10 cellular contexts compared by ENCODE assay signal in the genomic region with DNA sequence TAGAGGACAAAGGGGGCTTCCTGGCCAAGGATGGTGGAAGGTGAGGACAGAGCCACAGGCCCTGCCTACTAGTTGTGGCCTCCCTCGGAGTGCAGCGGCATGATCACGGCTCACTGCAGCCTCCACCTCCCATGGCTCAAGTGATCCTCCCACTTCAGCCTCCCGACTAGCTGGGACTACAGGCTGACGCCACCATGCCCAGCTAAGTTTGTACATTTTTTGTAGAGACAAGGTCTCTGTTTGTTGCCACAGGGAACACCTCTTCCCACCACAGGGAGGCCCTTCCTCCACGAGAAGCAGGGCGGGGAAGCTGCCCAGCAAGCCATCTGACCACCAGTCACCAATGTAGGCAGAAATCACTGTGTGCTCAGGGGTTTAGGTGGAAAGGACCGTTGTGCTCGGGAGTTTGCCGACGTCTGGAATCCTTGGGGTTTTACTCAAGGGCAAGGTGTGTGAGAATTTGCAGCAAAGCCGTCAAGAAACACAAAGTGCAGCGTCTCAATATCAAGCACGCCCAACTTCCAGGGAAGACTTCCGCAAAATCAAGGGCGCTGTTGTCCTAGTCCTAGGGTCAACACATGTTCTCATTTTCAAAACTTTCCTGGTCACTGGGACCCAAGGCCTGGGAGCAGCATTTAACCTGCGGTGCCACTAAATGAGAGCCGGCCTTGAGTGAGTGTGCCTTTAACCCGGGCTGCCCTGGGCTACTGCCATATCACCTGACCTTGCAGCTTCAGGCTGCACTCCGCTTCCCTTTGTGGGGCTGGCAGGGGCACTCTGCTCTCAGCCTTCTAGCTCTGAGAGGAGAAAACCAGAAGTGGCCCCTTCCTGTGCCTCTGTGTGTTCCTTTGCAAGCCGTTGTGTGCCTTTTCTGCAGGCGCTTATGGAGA.
DNase-seq lines count a peak whose midpoint lies in the region; ATAC-seq and TF ChIP-seq lines count a peak whose summit lies in the region.
"Had no signal": no experiment of that assay in that cellular context is flagged by ENCODE, and none has a peak within 500 bp of the region (broad histone marks: within the 10 kb centered on the region; RNA-seq: fewer than 3 reads in every experiment).

No MANE protein-coding gene starts in this region.

- H3K36me3 ChIP-seq in lower lobe of right lung (no peaks in the 10 kb centered on the region), upper lobe of right lung (no peaks in the 10 kb centered on the region), smooth muscle cell (ENCODE audit: low read depth) (no peaks in the 10 kb centered on the region), uterus (no peaks in the 10 kb centered on the region)

- no peak for TF ChIP-seq POLR2A in uterus (IDR thresholded peaks at IDR 0.05)

- peak overlapping the region; percentile 59 for H3K27ac Mint-ChIP-seq in activated naive CD8-positive, alpha-beta T cell treated with anti-CD3 and anti-CD28 coated beads, Interleukin-2, amount 10 ng/mL, durations not matched to agents 7 days and 5 days
- no peak overlapping the region for H3K27ac Mint-ChIP-seq in activated naive CD8-positive, alpha-beta T cell treated with anti-CD3 and anti-CD28 coated beads, Interleukin-2, amount 50 U/mL, for 24 hours
- no peak overlapping the region for H3K27ac Mint-ChIP-seq in activated CD8-positive, alpha-beta T cell treated with anti-CD3 and anti-CD28 coated beads for 36 hours

- H3K9me3 ChIP-seq in lower lobe of right lung (no peaks in the 10 kb centered on the region), upper lobe of right lung (no peaks in the 10 kb centered on the region), smooth muscle cell (replicated peaks; ENCODE audit: low read depth) (no peaks in the 10 kb centered on the region), uterus (no peaks in the 10 kb centered on the region)

- H3K4me3 Mint-ChIP-seq in activated naive CD8-positive, alpha-beta T cell treated with anti-CD3 and anti-CD28 coated beads, Interleukin-2, amount 10 ng/mL, durations not matched to agents 7 days and 5 days = peak overlapping the region; percentile 25
- H3K4me3 Mint-ChIP-seq in activated naive CD8-positive, alpha-beta T cell treated with anti-CD3 and anti-CD28 coated beads, Interleukin-2, amount 50 U/mL, for 24 hours = no peak overlapping the region
- H3K4me3 Mint-ChIP-seq in activated CD8-positive, alpha-beta T cell treated with anti-CD3 and anti-CD28 coated beads for 36 hours = no peak overlapping the region

- H3K27ac ChIP-seq in lower lobe of right lung (peak overlapping the region; percentile 73), upper lobe of right lung (peak overlapping the region; percentile 77), smooth muscle cell (ENCODE audit: low read depth) (no peak overlapping the region), uterus (no peak overlapping the region)

- CTCF ChIA-PET in activated CD8-positive, alpha-beta T cell treated with anti-CD3 and anti-CD28 coated beads for 36 hours (lab: Charles Lee) = interaction anchor here (0.6 to 1.6 kb wide), 2 partner anchors 10 to 219 kb away, joined by 3 read pairs; no protein-coding TSS in a partner anchor

- no peaks in the 10 kb centered on the region for H3K9me3 Mint-ChIP-seq in activated naive CD8-positive, alpha-beta T cell treated with anti-CD3 and anti-CD28 coated beads, Interleukin-2, amount 10 ng/mL, durations not matched to agents 7 days and 5 days
- H3K9me3 Mint-ChIP-seq in activated naive CD8-positive, alpha-beta T cell treated with anti-CD3 and anti-CD28 coated beads, Interleukin-2, amount 50 U/mL, for 24 hours = no peaks in the 10 kb centered on the region
- H3K9me3 Mint-ChIP-seq in activated CD8-positive, alpha-beta T cell treated with anti-CD3 and anti-CD28 coated beads for 36 hours = no peaks in the 10 kb centered on the region

- POLR2A ChIA-PET in activated naive CD8-positive, alpha-beta T cell treated with anti-CD3 and anti-CD28 coated beads, Interleukin-2, amount 10 ng/mL, durations not matched to agents 7 days and 5 days (lab: Charles Lee) = no interaction called here
- POLR2A ChIA-PET in activated CD8-positive, alpha-beta T cell treated with anti-CD3 and anti-CD28 coated beads for 36 hours (lab: Charles Lee) = interaction anchor here (0.6 kb wide), 1 partner anchor 92 kb away, joined by 3 read pairs; no protein-coding TSS in a partner anchor

- H4K20me1 ChIP-seq in smooth muscle cell (ENCODE audit: low read depth) = no peaks in the 10 kb centered on the region

- no peaks in the 10 kb centered on the region for H3K27me3 ChIP-seq in lower lobe of right lung (ENCODE audit: low read depth)
- no peaks in the 10 kb centered on the region for H3K27me3 ChIP-seq in upper lobe of right lung
- no peaks in the 10 kb centered on the region for H3K27me3 ChIP-seq in smooth muscle cell (ENCODE audit: low read depth)
- no peaks in the 10 kb centered on the region for H3K27me3 ChIP-seq in uterus

- WGBS in smooth muscle cell (ENCODE audit: low lambda C conversion rate) = 88% methylated on average over 22 of the region's 22 CpGs

- H3K27me3 Mint-ChIP-seq in activated naive CD8-positive, alpha-beta T cell treated with anti-CD3 and anti-CD28 coated beads, Interleukin-2, amount 10 ng/mL, durations not matched to agents 7 days and 5 days = peaks cover 3% of the 10 kb centered on the region
- H3K27me3 Mint-ChIP-seq in activated naive CD8-positive, alpha-beta T cell treated with anti-CD3 and anti-CD28 coated beads, Interleukin-2, amount 50 U/mL, for 24 hours = peaks cover 32% of the 10 kb centered on the region
- peaks cover 15% of the 10 kb centered on the region for H3K27me3 Mint-ChIP-seq in activated CD8-positive, alpha-beta T cell treated with anti-CD3 and anti-CD28 coated beads for 36 hours

- intact Hi-C loops in activated CD8-positive, alpha-beta T cell treated with anti-CD3 and anti-CD28 coated beads for 36 hours (cut with micrococcal nuclease) = no loop called here
- intact Hi-C loops in lower lobe of right lung (cut with DNase I) (no loop called here), upper lobe of right lung (cut with DNase I) (loop anchor here (10.0 kb wide), 1 partner anchor 92 kb away; a partner anchor contains a TSS), uterus (cut with DNase I; ENCODE audit: low total_unique reads) (no loop called here)

- H3K4me3 ChIP-seq in lower lobe of right lung = no peak overlapping the region
- no peak overlapping the region for H3K4me3 ChIP-seq in upper lobe of right lung
- H3K4me3 ChIP-seq in smooth muscle cell = no peak overlapping the region
- H3K4me3 ChIP-seq in uterus = no peak overlapping the region

- peaks cover 77% of the 10 kb centered on the region for H3K4me1 ChIP-seq in lower lobe of right lung
- peaks cover 73% of the 10 kb centered on the region for H3K4me1 ChIP-seq in upper lobe of right lung
- H3K4me1 ChIP-seq in smooth muscle cell (ENCODE audit: low read depth) = peaks cover 27% of the 10 kb centered on the region
- H3K4me1 ChIP-seq in uterus = peaks cover 0 to 7% of the 10 kb centered on the region in 2 donors

- ATAC-seq in activated naive CD8-positive, alpha-beta T cell treated with anti-CD3 and anti-CD28 coated beads, Interleukin-2, amount 10 ng/mL, durations not matched to agents 7 days and 5 days (ENCODE audit: low read depth) = peak; percentile 45
- no peak for ATAC-seq in activated naive CD8-positive, alpha-beta T cell treated with anti-CD3 and anti-CD28 coated beads, Interleukin-2, amount 50 U/mL, for 24 hours
- ATAC-seq in activated CD8-positive, alpha-beta T cell treated with anti-CD3 and anti-CD28 coated beads for 36 hours = no peak
- peak in 1 of 2 donors; percentile 58 for ATAC-seq in lower lobe of right lung
- peak; percentile 56 for ATAC-seq in upper lobe of right lung

- no peak for TF ChIP-seq CTCF in activated CD8-positive, alpha-beta T cell treated with anti-CD3 and anti-CD28 coated beads for 36 hours (IDR thresholded peaks at IDR 0.05)
- TF ChIP-seq CTCF in lower lobe of right lung (IDR thresholded peaks at IDR 0.05) = no peak
- TF ChIP-seq CTCF in upper lobe of right lung (IDR thresholded peaks at IDR 0.05) = no peak
- no peak for TF ChIP-seq CTCF in smooth muscle cell (IDR thresholded peaks at IDR 0.05; ENCODE audit: borderline replicate concordance, insufficient read depth, poor library complexity, severe bottlenecking)
- TF ChIP-seq CTCF in uterus (IDR thresholded peaks at IDR 0.05) = no peak

- H3K36me3 Mint-ChIP-seq in activated naive CD8-positive, alpha-beta T cell treated with anti-CD3 and anti-CD28 coated beads, Interleukin-2, amount 10 ng/mL, durations not matched to agents 7 days and 5 days = no peaks in the 10 kb centered on the region
- H3K36me3 Mint-ChIP-seq in activated naive CD8-positive, alpha-beta T cell treated with anti-CD3 and anti-CD28 coated beads, Interleukin-2, amount 50 U/mL, for 24 hours (ENCODE audit: low read depth) = no peaks in the 10 kb centered on the region
- H3K36me3 Mint-ChIP-seq in activated CD8-positive, alpha-beta T cell treated with anti-CD3 and anti-CD28 coated beads for 36 hours (ENCODE audit: low read depth) = no peaks in the 10 kb centered on the region

- H3K4me2 ChIP-seq in smooth muscle cell = no peak overlapping the region

- no peak overlapping the region for H3K9ac ChIP-seq in smooth muscle cell (ENCODE audit: low read depth)

- no peak overlapping the region for H2AFZ ChIP-seq in smooth muscle cell (ENCODE audit: low read depth)

- H3F3A ChIP-seq in smooth muscle cell (ENCODE audit: low read depth) = no peaks in the 10 kb centered on the region

- no peaks in the 10 kb centered on the region for H3K79me2 ChIP-seq in smooth muscle cell (ENCODE audit: low read depth)

- peaks cover 50% of the 10 kb centered on the region for H3K4me1 Mint-ChIP-seq in activated naive CD8-positive, alpha-beta T cell treated with anti-CD3 and anti-CD28 coated beads, Interleukin-2, amount 10 ng/mL, durations not matched to agents 7 days and 5 days
- peaks cover 28% of the 10 kb centered on the region for H3K4me1 Mint-ChIP-seq in activated naive CD8-positive, alpha-beta T cell treated with anti-CD3 and anti-CD28 coated beads, Interleukin-2, amount 50 U/mL, for 24 hours
- peaks cover 41% of the 10 kb centered on the region for H3K4me1 Mint-ChIP-seq in activated CD8-positive, alpha-beta T cell treated with anti-CD3 and anti-CD28 coated beads for 36 hours (ENCODE audit: low read depth)

- no peak for DNase-seq in activated naive CD8-positive, alpha-beta T cell treated with anti-CD3 and anti-CD28 coated beads, Interleukin-2, amount 10 ng/mL, durations not matched to agents 7 days and 5 days
- DNase-seq in activated naive CD8-positive, alpha-beta T cell treated with anti-CD3 and anti-CD28 coated beads, Interleukin-2, amount 50 U/mL, for 24 hours = no peak
- peak; percentile 16 for DNase-seq in activated CD8-positive, alpha-beta T cell treated with anti-CD3 and anti-CD28 coated beads for 36 hours
- DNase-seq in lower lobe of right lung = no peak
- peak; percentile 66 for DNase-seq in upper lobe of right lung
- DNase-seq in smooth muscle cell (lab: John Stamatoyannopoulos, UW; ENCODE audit: unreplicated experiment) = no peak
- DNase-seq in activated effector memory CD4-positive, alpha-beta T cell treated with anti-CD3 and anti-CD28 coated beads, Interleukin-2, amount 50 U/mL, for 16 hours = no peak
- no peak for DNase-seq in uterus
- DNase-seq: activated CD4-positive, alpha-beta T cell treated with anti-CD3 and anti-CD28 coated beads, Interleukin-2, amount 50 U/mL, for 1 hour; NCI-H1092 treated with DMSO at 0.1 percent for 48 hours had no signal

Comparison
In these comparisons a context has a peak if more than half of its experiments do, and no peak if none do; other contexts are left out.
1. ATAC-seq: peak in activated naive CD8-positive, alpha-beta T cell treated with anti-CD3 and anti-CD28 coated beads, Interleukin-2, amount 10 ng/mL, durations not matched to agents 7 days and 5 days (single experiment) and upper lobe of right lung (single experiment); none in activated naive CD8-positive, alpha-beta T cell treated with anti-CD3 and anti-CD28 coated beads, Interleukin-2, amount 50 U/mL, for 24 hours (single experiment) and activated CD8-positive, alpha-beta T cell treated with anti-CD3 and anti-CD28 coated beads for 36 hours (single experiment).
2. DNase-seq: peak in activated CD8-positive, alpha-beta T cell treated with anti-CD3 and anti-CD28 coated beads for 36 hours (single experiment) and upper lobe of right lung (single experiment); none in activated naive CD8-positive, alpha-beta T cell treated with anti-CD3 and anti-CD28 coated beads, Interleukin-2, amount 10 ng/mL, durations not matched to agents 7 days and 5 days (single experiment), activated naive CD8-positive, alpha-beta T cell treated with anti-CD3 and anti-CD28 coated beads, Interleukin-2, amount 50 U/mL, for 24 hours (single experiment), lower lobe of right lung (single experiment), smooth muscle cell (single experiment), activated effector memory CD4-positive, alpha-beta T cell treated with anti-CD3 and anti-CD28 coated beads, Interleukin-2, amount 50 U/mL, for 16 hours (single experiment) and uterus (0 of 2).
3. H3K27ac ChIP-seq: peak in lower lobe of right lung (single experiment) and upper lobe of right lung (single experiment); none in smooth muscle cell (single experiment) and uterus (0 of 2).